In the genomic region with DNA sequence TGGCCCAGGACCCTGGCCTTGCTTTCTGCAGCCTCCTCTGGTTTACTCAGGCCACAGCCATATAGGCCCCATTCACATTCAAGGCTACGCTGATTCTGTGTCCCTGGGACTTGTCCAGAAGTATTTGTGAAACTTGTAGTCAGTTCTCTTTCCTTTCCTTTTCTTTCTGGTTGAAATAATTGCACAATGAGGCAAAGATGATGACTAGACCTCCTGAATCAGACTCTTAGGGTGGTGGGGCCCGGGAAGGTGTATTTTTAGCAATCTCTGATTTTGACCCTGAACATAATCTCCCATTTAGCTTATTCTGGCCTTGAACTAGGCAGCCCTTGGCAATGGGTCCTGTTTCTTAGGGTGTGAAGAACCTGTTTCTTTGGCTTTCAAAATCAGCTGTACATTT, we compare ENCODE assay signal across 28 cellular contexts. TPM values are rescaled to one million over a fixed set of nuclear protein-coding genes. Genes with fewer than 3 reads are reported as not detected.
DNase-seq lines count a peak whose midpoint lies in the region; ATAC-seq and TF ChIP-seq lines count a peak whose summit lies in the region.
"Had no signal": no experiment of that assay in that cellular context is flagged by ENCODE, and none has a peak within 500 bp of the region (broad histone marks: within the 10 kb centered on the region; RNA-seq: fewer than 3 reads in every experiment).

No MANE protein-coding gene starts in this region.

- H3K9ac ChIP-seq in H9 (ENCODE audit: extremely low read depth, insufficient read length, low read length), result no peak overlapping the region
- H3K9ac ChIP-seq: parathyroid adenoma had no signal

- no peak overlapping the region for H3K4me3 ChIP-seq in coronary artery
- no peak overlapping the region for H3K4me3 ChIP-seq in hepatocyte
- H3K4me3 ChIP-seq in testis, result no peak overlapping the region
- H3K4me3 ChIP-seq: PC-9, stomach, upper lobe of left lung had no signal

- H4K5ac ChIP-seq in H9 (ENCODE audit: insufficient read length, low read depth, low read length), result no peak overlapping the region

- H3K27ac ChIP-seq in coronary artery, result peak overlapping the region; percentile 21 to 56
- peak overlapping the region; percentile 42 for H3K27ac ChIP-seq in hepatocyte
- peak overlapping the region; percentile 49 to 79 for H3K27ac ChIP-seq in testis
- no peak overlapping the region for H3K27ac ChIP-seq in H9 (ENCODE audit: insufficient read length, low read depth, low read length)
- H3K27ac ChIP-seq: 22Rv1, parathyroid adenoma, PC-9, upper lobe of left lung, WERI-Rb-1 had no signal

- no peak overlapping the region for H3T11ph ChIP-seq in H9 (ENCODE audit: low read length)

- no peak overlapping the region for H4K91ac ChIP-seq in H9 (ENCODE audit: insufficient read length, low read depth, low read length)

- H2AK5ac ChIP-seq in H9 (ENCODE audit: insufficient read length, low read length), result no peak overlapping the region

- POLR2A ChIA-PET in activated CD8-positive, alpha-beta T cell treated with anti-CD3 and anti-CD28 coated beads for 36 hours (lab: Charles Lee), result no interaction called here

- no peak overlapping the region for H3K56ac ChIP-seq in H9 (ENCODE audit: insufficient read length, low read depth, low read length)

- DNase-seq in NOMO-1 treated with DMSO at 0.1 percent for 48 hours (lab: John Stamatoyannopoulos, UW; ENCODE audit: unreplicated experiment) (peak; percentile 11), NOMO-1 treated with dmso at 0.1 percent for 144 hours (lab: John Stamatoyannopoulos, UW; ENCODE audit: unreplicated experiment) (no peak), coronary artery (ENCODE audit: low spot score) (no peak), hepatocyte (ENCODE audit: low spot score) (no peak), testis (peak; percentile 39), H9 (no peak)
- no peak for DNase-seq in activated CD8-positive, alpha-beta T cell treated with anti-CD3 and anti-CD28 coated beads for 36 hours
- no peak for DNase-seq in stimulated activated CD4-positive, alpha-beta T cell treated with anti-CD3 and anti-CD28 coated beads, Interleukin-2, amount 100 ng/mL, for 48 hours
- DNase-seq: activated CD4-positive, alpha-beta T cell treated with anti-CD3 and anti-CD28 coated beads, Interleukin-2, amount 50 U/mL, for 48 hours; activated gamma-delta T cell treated with Interleukin-2 at 50 U/mL for 16 hours; AML-193; amniotic stem cell; central memory CD4-positive, alpha-beta T cell; DND-41; erythroblast; left colon; natural killer cell; NCI-H1694 treated with DMSO at 0.1 percent for 48 hours; NCI-H774; PC-9; stimulated activated CD4-positive, alpha-beta T cell treated with anti-CD3 and anti-CD28 coated beads, Interleukin-4, amount 100 ng/mL, for 4 hours; stomach; T-helper 17 cell; upper lobe of left lung; WERI-Rb-1 had no signal

- no peak overlapping the region for H2BK5ac ChIP-seq in H9 (ENCODE audit: insufficient read length, low read length)

- 88% methylated on average over 2 of the region's 2 CpGs for WGBS in hepatocyte (ENCODE audit: low lambda C conversion rate, missing lambda C conversion rate)
- WGBS in testis, 2 donors, result 37 to 38% methylated on average over 2 of the region's 2 CpGs
- no CpG with 5 or more reads among the region's 2 CpGs for WGBS in H9 (ENCODE audit: extremely low coverage, insufficient read length, low lambda C conversion rate)

- H3K4me2 ChIP-seq in hepatocyte (no peak overlapping the region), H9 (ENCODE audit: insufficient read depth, insufficient read length, low read length) (no peak overlapping the region)
- H3K4me2 ChIP-seq: PC-9 had no signal

- H3K79me1 ChIP-seq in H9 (ENCODE audit: insufficient read depth, low read depth, low read length, poor library complexity, severe bottlenecking), result no peaks in the 10 kb centered on the region

- no peak overlapping the region for H3K4ac ChIP-seq in H9 (ENCODE audit: low read depth, low read length)

- TF ChIP-seq POLR2A in testis (IDR thresholded peaks at IDR 0.05), result no peak

- no peaks in the 10 kb centered on the region for H3K9me2 ChIP-seq in hepatocyte (replicated peaks; ENCODE audit: insufficient read depth)

- TF ChIP-seq CTCF in coronary artery (IDR thresholded peaks at IDR 0.05), result no peak
- TF ChIP-seq CTCF in hepatocyte (IDR thresholded peaks at IDR 0.05; ENCODE audit: poor library complexity), result no peak
- TF ChIP-seq CTCF in testis (IDR thresholded peaks at IDR 0.05), result no peak
- TF ChIP-seq CTCF in activated CD8-positive, alpha-beta T cell treated with anti-CD3 and anti-CD28 coated beads for 36 hours (IDR thresholded peaks at IDR 0.05), result no peak
- TF ChIP-seq CTCF in H9 (conservative IDR thresholded peaks at IDR 0.05), result no peak

- H3K4me1 Mint-ChIP-seq in activated CD8-positive, alpha-beta T cell treated with anti-CD3 and anti-CD28 coated beads for 36 hours (ENCODE audit: low read depth), result no peaks in the 10 kb centered on the region
- peaks cover 10% of the 10 kb centered on the region in 2 experiments for H3K4me1 Mint-ChIP-seq in H9
- H3K4me1 Mint-ChIP-seq: natural killer cell, T-helper 17 cell had no signal

- no peak overlapping the region for H3K27ac Mint-ChIP-seq in activated CD8-positive, alpha-beta T cell treated with anti-CD3 and anti-CD28 coated beads for 36 hours
- H3K27ac Mint-ChIP-seq in H9, result no peak overlapping the region
- H3K27ac Mint-ChIP-seq: natural killer cell, T-helper 17 cell had no signal

- H2BK15ac ChIP-seq in H9 (ENCODE audit: low read depth, low read length), result no peak overlapping the region

- peaks cover 2% of the 10 kb centered on the region for H3K27me3 Mint-ChIP-seq in activated CD8-positive, alpha-beta T cell treated with anti-CD3 and anti-CD28 coated beads for 36 hours
- H3K27me3 Mint-ChIP-seq in H9 (ENCODE audit: low read depth), result peaks cover 9% of the 10 kb centered on the region

- H3K4me3 Mint-ChIP-seq in activated CD8-positive, alpha-beta T cell treated with anti-CD3 and anti-CD28 coated beads for 36 hours, result no peak overlapping the region
- no peak overlapping the region for H3K4me3 Mint-ChIP-seq in H9
- H3K4me3 Mint-ChIP-seq: natural killer cell, T-helper 17 cell had no signal

- no peak overlapping the region for H2BK20ac ChIP-seq in H9 (ENCODE audit: low read depth, low read length, poor library complexity, severe bottlenecking)

- intact Hi-C loops in testis (cut with DNase I; ENCODE audit: low total_unique reads), result no loop called here
- intact Hi-C loops in activated CD8-positive, alpha-beta T cell treated with anti-CD3 and anti-CD28 coated beads for 36 hours (cut with micrococcal nuclease), result no loop called here

- H3K36me3 ChIP-seq in hepatocyte (replicated peaks; ENCODE audit: insufficient read depth, low read depth) (no peaks in the 10 kb centered on the region), testis (ENCODE audit: low read depth, missing control alignments) (no peaks in the 10 kb centered on the region)
- H3K36me3 ChIP-seq: stomach, upper lobe of left lung, WERI-Rb-1 had no signal

- H3K23me2 ChIP-seq in H9 (ENCODE audit: insufficient read length, low read depth, low read length, poor library complexity, severe bottlenecking), result no peaks in the 10 kb centered on the region

- H3K79me2 ChIP-seq in hepatocyte (no peaks in the 10 kb centered on the region), H9 (ENCODE audit: insufficient read depth, low read length) (no peaks in the 10 kb centered on the region)
- H3K79me2 ChIP-seq: parathyroid adenoma had no signal

- no peaks in the 10 kb centered on the region for H3K9me3 Mint-ChIP-seq in activated CD8-positive, alpha-beta T cell treated with anti-CD3 and anti-CD28 coated beads for 36 hours
- H3K9me3 Mint-ChIP-seq in H9, result no peaks in the 10 kb centered on the region
- H3K9me3 Mint-ChIP-seq: natural killer cell had no signal

- H3K27me3 ChIP-seq in hepatocyte (no peaks in the 10 kb centered on the region), testis (no peaks in the 10 kb centered on the region), H9 (ENCODE audit: insufficient read depth, low read length) (no peaks in the 10 kb centered on the region; the same call in 1 of the 2 replicates)
- H3K27me3 ChIP-seq: stomach, upper lobe of left lung had no signal

- H2AFZ ChIP-seq in hepatocyte (no peak overlapping the region), H9 (ENCODE audit: low read length) (no peak overlapping the region)
- H2AFZ ChIP-seq: parathyroid adenoma, PC-9 had no signal

- no peak overlapping the region for H3K14ac ChIP-seq in H9 (ENCODE audit: insufficient read depth, low read length)

- no peak overlapping the region for H4K8ac ChIP-seq in H9 (replicated peaks; ENCODE audit: insufficient read length, low read depth, low read length)

- no peaks in the 10 kb centered on the region for H3K36me3 Mint-ChIP-seq in activated CD8-positive, alpha-beta T cell treated with anti-CD3 and anti-CD28 coated beads for 36 hours (ENCODE audit: low read depth)
- no peaks in the 10 kb centered on the region for H3K36me3 Mint-ChIP-seq in H9 (ENCODE audit: insufficient read depth in 1 of 3, low read depth in 3 of 3)
- H3K36me3 Mint-ChIP-seq: natural killer cell had no signal

- H3K4me1 ChIP-seq in hepatocyte (ENCODE audit: insufficient read depth), result no peaks in the 10 kb centered on the region
- H3K4me1 ChIP-seq in testis, result peaks cover 18% of the 10 kb centered on the region
- H3K4me1 ChIP-seq in H9 (ENCODE audit: insufficient read depth, low read length), result no peaks in the 10 kb centered on the region
- H3K4me1 ChIP-seq: parathyroid adenoma, stomach, upper lobe of left lung had no signal

- no peak overlapping the region for H2BK120ac ChIP-seq in H9 (ENCODE audit: low read depth, low read length, poor library complexity, severe bottlenecking)

- CTCF ChIA-PET in activated CD8-positive, alpha-beta T cell treated with anti-CD3 and anti-CD28 coated beads for 36 hours (lab: Charles Lee), result interaction anchor here (1.6 kb wide), 1 partner anchor 20 kb away, joined by 5 read pairs; no protein-coding TSS in a partner anchor

- no peaks in the 10 kb centered on the region for H4K20me1 ChIP-seq in hepatocyte (ENCODE audit: insufficient read depth, poor library complexity, severe bottlenecking)
- no peaks in the 10 kb centered on the region for H4K20me1 ChIP-seq in H9 (ENCODE audit: control insufficient read depth, insufficient read depth, insufficient read length)

- H3K9me3 ChIP-seq in hepatocyte (ENCODE audit: low read depth) (no peaks in the 10 kb centered on the region), testis (no peaks in the 10 kb centered on the region), H9 (ENCODE audit: control insufficient read depth, low read depth, low read length) (no peaks in the 10 kb centered on the region)
- H3K9me3 ChIP-seq: stomach, upper lobe of left lung had no signal

- no peak for ATAC-seq in activated CD8-positive, alpha-beta T cell treated with anti-CD3 and anti-CD28 coated beads for 36 hours
- ATAC-seq: left colon, natural killer cell, T-helper 17 cell had no signal

- no peak overlapping the region for H2BK12ac ChIP-seq in H9 (ENCODE audit: insufficient read length, low read depth, low read length)

- H3K18ac ChIP-seq in H9 (ENCODE audit: insufficient read length, low read depth, low read length), result no peak overlapping the region

- H3K23ac ChIP-seq in H9 (ENCODE audit: insufficient read length, low read depth, low read length), result no peak overlapping the region

RNA-seq across cellular contexts. Expression of gene STUM, which starts 39.9 kb away (rescaled TPM):
- total RNA-seq in hepatocyte (0.07 and 0.16 TPM in 2 replicates), testis (1 to 10 TPM; 2.5 to 3.7 TPM), H9 (2021) (0.09 and 0.11 TPM in 2 replicates)
- polyA plus RNA-seq in hepatocyte (0.06 TPM in 1 of 2 replicates, not detected in the other), testis (ENCODE audit: insufficient read depth, low read depth, low replicate concordance) (4.5 TPM)
- not detected for total RNA-seq in activated CD8-positive, alpha-beta T cell treated with anti-CD3 and anti-CD28 coated beads for 36 hours
- total RNA-seq: M059J, natural killer cell, PC-9, T-helper 17 cell had no signal

Comparison
In these comparisons a context has a peak if more than half of its experiments do, and no peak if none do; other contexts are left out.
1. DNase-seq: peak in NOMO-1 treated with DMSO at 0.1 percent for 48 hours (single experiment) and testis (single experiment); none in NOMO-1 treated with dmso at 0.1 percent for 144 hours (single experiment), coronary artery (single experiment), hepatocyte (single experiment), activated CD8-positive, alpha-beta T cell treated with anti-CD3 and anti-CD28 coated beads for 36 hours (single experiment), H9 (single experiment) and stimulated activated CD4-positive, alpha-beta T cell treated with anti-CD3 and anti-CD28 coated beads, Interleukin-2, amount 100 ng/mL, for 48 hours (0 of 2).